ENCODE assay signal across 8 cellular contexts in genomic region chr7:101814996-101815825, GRCh38. TPM values are rescaled to one million over a fixed set of nuclear protein-coding genes. Genes with fewer than 3 reads are reported as not detected.
DNase-seq lines count a peak whose midpoint lies in the region; ATAC-seq and TF ChIP-seq lines count a peak whose summit lies in the region.

No MANE protein-coding gene starts in this region.

- H3K27me3 ChIP-seq in right cardiac atrium (ENCODE audit: control insufficient read depth, insufficient read depth): no peaks in the 10 kb centered on the region

- H3K9me3 Mint-ChIP-seq in activated naive CD8-positive, alpha-beta T cell (ENCODE audit: low read depth): no peaks in the 10 kb centered on the region

- under 1% methylated on average over 88 of the region's 89 CpGs for WGBS in right cardiac atrium

- in situ Hi-C loops in ACHN (cut with HindIII; ENCODE audit: low pct_ligation_motif_present, low pct_unique_long_range_greater_than_20kb, low sequenced_read_pairs): no loop called here

- peak; percentile 46 for TF ChIP-seq CTCF in retinal pigment epithelial cell (conservative IDR thresholded peaks at IDR 0.05; ENCODE audit: low read depth, low read length)

- peak overlapping the region; percentile 92 for H3K27ac Mint-ChIP-seq in activated naive CD8-positive, alpha-beta T cell

- H3K4me1 Mint-ChIP-seq in activated naive CD8-positive, alpha-beta T cell (ENCODE audit: low read depth): peaks cover 26% of the 10 kb centered on the region

- H3K4me3 ChIP-seq in right cardiac atrium (ENCODE audit: low read length) (peak overlapping the region; percentile 100), retinal pigment epithelial cell (ENCODE audit: low read length) (peak overlapping the region; percentile 62)

- ATAC-seq in GM18858 (IDR thresholded peaks at IDR 0.05; ENCODE audit: unreplicated experiment): peak; percentile 23
- peak; percentile 37 for ATAC-seq in HG03108 (IDR thresholded peaks at IDR 0.05; ENCODE audit: unreplicated experiment)
- ATAC-seq in right cardiac atrium: peak; percentile 49 to 61
- no peak for ATAC-seq in GM18861 (IDR thresholded peaks at IDR 0.05; ENCODE audit: unreplicated experiment)

- no peak overlapping the region for H3K27ac ChIP-seq in right cardiac atrium (ENCODE audit: low read length)

- H3K9me3 ChIP-seq in right cardiac atrium (ENCODE audit: control insufficient read depth, low read length): no peaks in the 10 kb centered on the region

- no peaks in the 10 kb centered on the region for H3K27me3 Mint-ChIP-seq in activated naive CD8-positive, alpha-beta T cell

- no peaks in the 10 kb centered on the region for H3K4me1 ChIP-seq in right cardiac atrium (ENCODE audit: control insufficient read depth, insufficient read depth, low read length)

- DNase-seq in ACHN (peak; percentile 63), RPMI8226 (peak; percentile 86), right cardiac atrium (peak; percentile 47 to 82 (median 77)), retinal pigment epithelial cell (ENCODE audit: low read depth) (no peak)

- H3K4me3 Mint-ChIP-seq in activated naive CD8-positive, alpha-beta T cell: peak overlapping the region; percentile 95

- intact Hi-C loops in right cardiac atrium (cut with DNase I): loop anchor here (5.0 to 10.0 kb wide), 8 partner anchors 68 to 420 kb away; no protein-coding TSS in a partner anchor

- no peaks in the 10 kb centered on the region for H3K36me3 Mint-ChIP-seq in activated naive CD8-positive, alpha-beta T cell

RNA-seq across cellular contexts. Expression of gene CUX1, which starts 2.2 kb away (rescaled TPM):
- 100 to 1,000 TPM; 106 to 146 (median 117) TPM for total RNA-seq in right cardiac atrium
- polyA plus RNA-seq in right cardiac atrium: 54.1 TPM
